ENCODE assay signal across 9 cellular contexts in genomic region chr22:41862160-41862529, GRCh38. TPM values are rescaled to one million over a fixed set of nuclear protein-coding genes. Genes with fewer than 3 reads are reported as not detected.
DNase-seq lines count a peak whose midpoint lies in the region; ATAC-seq and TF ChIP-seq lines count a peak whose summit lies in the region.
"Had no signal": no experiment of that assay in that cellular context is flagged by ENCODE, and none has a peak within 500 bp of the region (broad histone marks: within the 10 kb centered on the region; RNA-seq: fewer than 3 reads in every experiment).

No MANE protein-coding gene starts in this region.

- H3K4me1 ChIP-seq in body of pancreas = peaks cover 5% of the 10 kb centered on the region

- peak; percentile 40 for ATAC-seq in GM18505 (IDR thresholded peaks at IDR 0.05; ENCODE audit: unreplicated experiment)
- peak; percentile 55 for ATAC-seq in HG02623 (IDR thresholded peaks at IDR 0.05; ENCODE audit: unreplicated experiment)
- ATAC-seq in body of pancreas = no peak

- TF ChIP-seq CTCF in choroid plexus epithelial cell (conservative IDR thresholded peaks at IDR 0.05; ENCODE audit: low read depth, low read length) (no peak), body of pancreas (IDR thresholded peaks at IDR 0.05) (no peak)

- H3K36me3 ChIP-seq in body of pancreas (replicated peaks in 1 of 2; ENCODE audit: insufficient read depth in 1 of 2, low read depth in 2 of 2) (peaks cover 0 to 2% of the 10 kb centered on the region in 2 donors), MG63 (peaks cover 13% of the 10 kb centered on the region)

- H3K9me3 ChIP-seq in body of pancreas (no peaks in the 10 kb centered on the region), MG63 (no peaks in the 10 kb centered on the region)

- no peak overlapping the region for H3K27ac ChIP-seq in body of pancreas

- H3K27me3 ChIP-seq in body of pancreas (no peaks in the 10 kb centered on the region), MG63 (no peaks in the 10 kb centered on the region)

- intact Hi-C loops in body of pancreas (cut with DNase I) = no loop called here

- 46 to 65% methylated on average over 2 to 4 of the region's 4 CpGs for WGBS in body of pancreas, 2 donors

- TF ChIP-seq POLR2A in GM18505 (IDR thresholded peaks at IDR 0.05; ENCODE audit: borderline replicate concordance, extremely low read depth, insufficient read depth, insufficient read length) = peak; percentile 71
- TF ChIP-seq POLR2A in body of pancreas (IDR thresholded peaks at IDR 0.05) = no peak

- DNase-seq in SIG-M5 treated with dmso at 0.1 percent for 504 hours (lab: John Stamatoyannopoulos, UW; ENCODE audit: unreplicated experiment) = peak; percentile 93
- DNase-seq in choroid plexus epithelial cell (ENCODE audit: low read depth) = peak; percentile 49
- DNase-seq in renal cortical epithelial cell (ENCODE audit: low read depth) = peak; percentile 45
- DNase-seq in AML-193 (lab: John Stamatoyannopoulos, UW) = no peak
- no peak for DNase-seq in body of pancreas
- no peak for DNase-seq in MG63

- H3K4me3 ChIP-seq in choroid plexus epithelial cell (ENCODE audit: low read depth, low read length) (no peak overlapping the region), body of pancreas (no peak overlapping the region), MG63 (no peak overlapping the region)

RNA-seq across cellular contexts. Expression of gene SREBF2, which starts 29.2 kb away (rescaled TPM):
- total RNA-seq in renal cortical epithelial cell (39.8 and 80.3 TPM in 2 replicates), body of pancreas (10 to 100 TPM; 40.2 to 68.6 TPM)
- total RNA-seq in MG63 (2014; rRNA removed; shearing (Covaris generic); ENCODE audit: low replicate concordance) = 15.0 and 26.5 TPM in 2 replicates

RNA-seq across cellular contexts. Expression of gene SHISA8, which starts 52.7 kb away (rescaled TPM):
- not detected in 2 replicates for total RNA-seq in renal cortical epithelial cell
- not detected for total RNA-seq in body of pancreas
- not detected in 2 replicates for total RNA-seq in MG63 (2014; rRNA removed; shearing (Covaris generic); ENCODE audit: low replicate concordance)
- total RNA-seq: lung microvascular endothelial cell had no signal

Comparison
In these comparisons a context has a peak if more than half of its experiments do, and no peak if none do; other contexts are left out.
1. DNase-seq: peak in SIG-M5 treated with dmso at 0.1 percent for 504 hours (single experiment), choroid plexus epithelial cell (single experiment) and renal cortical epithelial cell (single experiment); none in AML-193 (0 of 2), body of pancreas (0 of 4) and MG63 (single experiment).